In genomic region chr3:152335273-152335672, GRCh38 we compare ENCODE assay signal across 17 cellular contexts.
DNase-seq lines count a peak whose midpoint lies in the region; ATAC-seq and TF ChIP-seq lines count a peak whose summit lies in the region.
"Had no signal": no experiment of that assay in that cellular context is flagged by ENCODE, and none has a peak within 500 bp of the region (broad histone marks: within the 10 kb centered on the region; RNA-seq: fewer than 3 reads in every experiment).

No MANE protein-coding gene starts in this region.

- TF ChIP-seq CTCF in A673 (conservative IDR thresholded peaks at IDR 0.05; ENCODE audit: low read depth, low read length) (no peak), glutamatergic neuron (IDR thresholded peaks at IDR 0.05; ENCODE audit: partially characterized antibody, unreplicated experiment) (no peak)

- no TSS peak for BruUV-seq in A673 (replicated peaks; lab: Mats Ljungman, UMichigan)

- intact Hi-C loops in activated CD4-positive, alpha-beta memory T cell treated with anti-CD3 and anti-CD28 coated beads for 36 hours (cut with micrococcal nuclease) = loop anchor here (2.0 kb wide), 1 partner anchor 22 kb away; no protein-coding TSS in a partner anchor
- intact Hi-C loops in A673 (cut with micrococcal nuclease; ENCODE audit: unreplicated experiment) = no loop called here

- peaks cover 22% of the 10 kb centered on the region for H3K36me3 Mint-ChIP-seq in activated CD4-positive, alpha-beta memory T cell treated with anti-CD3 and anti-CD28 coated beads for 36 hours
- peaks cover 73% of the 10 kb centered on the region for H3K36me3 Mint-ChIP-seq in activated CD4-positive, alpha-beta memory T cell treated with anti-CD3 and anti-CD28 coated beads, Interleukin-2, amount 10 ng/mL, durations not matched to agents 7 days and 5 days (ENCODE audit: low read depth)
- peaks cover 9 to 64% of the 10 kb centered on the region in 2 donors for H3K36me3 Mint-ChIP-seq in activated naive CD4-positive, alpha-beta T cell treated with anti-CD3 and anti-CD28 coated beads, Interleukin-2, amount 50 U/mL, for 72 hours
- peaks cover 30% of the 10 kb centered on the region for H3K36me3 Mint-ChIP-seq in stimulated activated memory B cell treated with anti-CD40 and anti-IgM and Interleukin-4, amounts not matched to agents 10 μg/mL and 1 μg/mL and 100 μg/mL, for 72 hours
- H3K36me3 Mint-ChIP-seq in glutamatergic neuron (ENCODE audit: unreplicated experiment) = no peaks in the 10 kb centered on the region

- H3K9me3 ChIP-seq in A673 (ENCODE audit: low read depth, low read length, poor library complexity, severe bottlenecking) = no peaks in the 10 kb centered on the region
- H3K9me3 ChIP-seq: esophagus squamous epithelium, ovary had no signal

- no peaks in the 10 kb centered on the region for H3K27me3 ChIP-seq in A673 (replicated peaks; ENCODE audit: insufficient read depth, low read depth, low read length, poor library complexity)
- H3K27me3 ChIP-seq: esophagus squamous epithelium, ovary had no signal

- CTCF ChIA-PET in activated CD4-positive, alpha-beta memory T cell treated with anti-CD3 and anti-CD28 coated beads for 36 hours (lab: Charles Lee) = no interaction called here
- CTCF ChIA-PET in activated CD4-positive, alpha-beta memory T cell treated with anti-CD3 and anti-CD28 coated beads, Interleukin-2, amount 10 ng/mL, durations not matched to agents 7 days and 5 days (lab: Charles Lee) = no interaction called here
- CTCF ChIA-PET in A673 (lab: Charles Lee) = no interaction called here

- POLR2A ChIA-PET in activated CD4-positive, alpha-beta memory T cell treated with anti-CD3 and anti-CD28 coated beads for 36 hours (lab: Charles Lee) = interaction anchor here (1.6 kb wide), 1 partner anchor 23 kb away, joined by 3 read pairs; no protein-coding TSS in a partner anchor
- POLR2A ChIA-PET in activated CD4-positive, alpha-beta memory T cell treated with anti-CD3 and anti-CD28 coated beads, Interleukin-2, amount 10 ng/mL, durations not matched to agents 7 days and 5 days (lab: Charles Lee) = interaction anchor here (1.0 kb wide), 1 partner anchor 27 kb away, joined by 3 read pairs; no protein-coding TSS in a partner anchor
- POLR2A ChIA-PET in A673 (lab: Charles Lee; ENCODE audit: low non-redundant PET) = no interaction called here

- no peaks in the 10 kb centered on the region for H3K9me3 Mint-ChIP-seq in activated CD4-positive, alpha-beta memory T cell treated with anti-CD3 and anti-CD28 coated beads for 36 hours
- no peaks in the 10 kb centered on the region for H3K9me3 Mint-ChIP-seq in activated CD4-positive, alpha-beta memory T cell treated with anti-CD3 and anti-CD28 coated beads, Interleukin-2, amount 10 ng/mL, durations not matched to agents 7 days and 5 days
- H3K9me3 Mint-ChIP-seq in activated naive CD4-positive, alpha-beta T cell treated with anti-CD3 and anti-CD28 coated beads, Interleukin-2, amount 50 U/mL, for 72 hours = no peaks in the 10 kb centered on the region
- H3K9me3 Mint-ChIP-seq in stimulated activated memory B cell treated with anti-CD40 and anti-IgM and Interleukin-4, amounts not matched to agents 10 μg/mL and 1 μg/mL and 100 μg/mL, for 72 hours = no peaks in the 10 kb centered on the region
- peaks cover 2% of the 10 kb centered on the region for H3K9me3 Mint-ChIP-seq in glutamatergic neuron (ENCODE audit: unreplicated experiment)

- H3K4me3 Mint-ChIP-seq in activated CD4-positive, alpha-beta memory T cell treated with anti-CD3 and anti-CD28 coated beads for 36 hours = no peak overlapping the region
- no peak overlapping the region for H3K4me3 Mint-ChIP-seq in activated CD4-positive, alpha-beta memory T cell treated with anti-CD3 and anti-CD28 coated beads, Interleukin-2, amount 10 ng/mL, durations not matched to agents 7 days and 5 days
- no peak overlapping the region for H3K4me3 Mint-ChIP-seq in stimulated activated memory B cell treated with anti-CD40 and anti-IgM and Interleukin-4, amounts not matched to agents 10 μg/mL and 1 μg/mL and 100 μg/mL, for 72 hours
- H3K4me3 Mint-ChIP-seq in glutamatergic neuron (ENCODE audit: unreplicated experiment) = no peak overlapping the region

- no peak overlapping the region for H3K27ac ChIP-seq in A673 (ENCODE audit: low read depth, low read length, poor library complexity, severe bottlenecking)
- H3K27ac ChIP-seq: ovary had no signal

- H3K36me3 ChIP-seq in A673 (ENCODE audit: insufficient read depth, low read length, poor library complexity, severe bottlenecking) = no peaks in the 10 kb centered on the region
- H3K36me3 ChIP-seq: ovary had no signal

- no peak for DNase-seq in activated CD4-positive, alpha-beta memory T cell treated with anti-CD3 and anti-CD28 coated beads for 36 hours
- no peak for DNase-seq in activated CD4-positive, alpha-beta memory T cell treated with anti-CD3 and anti-CD28 coated beads, Interleukin-2, amount 10 ng/mL, durations not matched to agents 7 days and 5 days
- DNase-seq in activated naive CD4-positive, alpha-beta T cell treated with anti-CD3 and anti-CD28 coated beads, Interleukin-2, amount 50 U/mL, for 72 hours (ENCODE audit: low spot score in 2 of 2) = no peak
- no peak for DNase-seq in A673 (ENCODE audit: low spot score)
- no peak for DNase-seq in glutamatergic neuron
- DNase-seq: central memory CD4-positive, alpha-beta T cell; DMS 273 treated with DMSO at 0.1 percent for 48 hours; esophagus squamous epithelium; HCEC 1CT; mammary epithelial cell; NCI-H1092; ovary; stimulated activated CD8-positive, alpha-beta memory T cell treated with anti-CD3 and anti-CD28 coated beads, Interleukin-4, amount 100 ng/mL, for 48 hours had no signal

- no peaks in the 10 kb centered on the region for H3K27me3 Mint-ChIP-seq in activated CD4-positive, alpha-beta memory T cell treated with anti-CD3 and anti-CD28 coated beads for 36 hours
- no peaks in the 10 kb centered on the region for H3K27me3 Mint-ChIP-seq in activated CD4-positive, alpha-beta memory T cell treated with anti-CD3 and anti-CD28 coated beads, Interleukin-2, amount 10 ng/mL, durations not matched to agents 7 days and 5 days
- no peaks in the 10 kb centered on the region for H3K27me3 Mint-ChIP-seq in stimulated activated memory B cell treated with anti-CD40 and anti-IgM and Interleukin-4, amounts not matched to agents 10 μg/mL and 1 μg/mL and 100 μg/mL, for 72 hours
- H3K27me3 Mint-ChIP-seq in glutamatergic neuron (ENCODE audit: unreplicated experiment) = no peaks in the 10 kb centered on the region

- H3K27ac Mint-ChIP-seq in activated CD4-positive, alpha-beta memory T cell treated with anti-CD3 and anti-CD28 coated beads for 36 hours = peak overlapping the region; percentile 80
- no peak overlapping the region for H3K27ac Mint-ChIP-seq in activated CD4-positive, alpha-beta memory T cell treated with anti-CD3 and anti-CD28 coated beads, Interleukin-2, amount 10 ng/mL, durations not matched to agents 7 days and 5 days
- H3K27ac Mint-ChIP-seq in activated naive CD4-positive, alpha-beta T cell treated with anti-CD3 and anti-CD28 coated beads, Interleukin-2, amount 50 U/mL, for 72 hours = peak overlapping the region; percentile 39 to 59
- H3K27ac Mint-ChIP-seq in stimulated activated memory B cell treated with anti-CD40 and anti-IgM and Interleukin-4, amounts not matched to agents 10 μg/mL and 1 μg/mL and 100 μg/mL, for 72 hours = peak overlapping the region; percentile 55
- H3K27ac Mint-ChIP-seq in glutamatergic neuron (ENCODE audit: unreplicated experiment) = no peak overlapping the region

- ATAC-seq in GM21576 (IDR thresholded peaks at IDR 0.05; ENCODE audit: unreplicated experiment) = peak; percentile 49
- peak; percentile 49 to 51 for ATAC-seq in activated naive CD4-positive, alpha-beta T cell treated with anti-CD3 and anti-CD28 coated beads, Interleukin-2, amount 50 U/mL, for 72 hours
- ATAC-seq in stimulated activated memory B cell treated with anti-CD40 and anti-IgM and Interleukin-4, amounts not matched to agents 10 μg/mL and 1 μg/mL and 100 μg/mL, for 72 hours = peak; percentile 48
- no peak for ATAC-seq in HG03342 (IDR thresholded peaks at IDR 0.05; ENCODE audit: unreplicated experiment)
- ATAC-seq: Right ventricle myocardium inferior had no signal

- H3K4me1 Mint-ChIP-seq in activated CD4-positive, alpha-beta memory T cell treated with anti-CD3 and anti-CD28 coated beads for 36 hours (ENCODE audit: low read depth) = peaks cover 80% of the 10 kb centered on the region
- H3K4me1 Mint-ChIP-seq in activated CD4-positive, alpha-beta memory T cell treated with anti-CD3 and anti-CD28 coated beads, Interleukin-2, amount 10 ng/mL, durations not matched to agents 7 days and 5 days = peaks cover 68% of the 10 kb centered on the region
- peaks cover 71% of the 10 kb centered on the region for H3K4me1 Mint-ChIP-seq in stimulated activated memory B cell treated with anti-CD40 and anti-IgM and Interleukin-4, amounts not matched to agents 10 μg/mL and 1 μg/mL and 100 μg/mL, for 72 hours
- peaks cover 4% of the 10 kb centered on the region for H3K4me1 Mint-ChIP-seq in glutamatergic neuron (ENCODE audit: low read depth, unreplicated experiment)

- peaks cover 10% of the 10 kb centered on the region for H3K4me1 ChIP-seq in A673 (ENCODE audit: insufficient read depth, low read length, poor library complexity, severe bottlenecking)

- H3K4me3 ChIP-seq in A673 (ENCODE audit: low read depth, low read length, poor library complexity, severe bottlenecking) = no peak overlapping the region
- H3K4me3 ChIP-seq: esophagus squamous epithelium, ovary had no signal

Comparison
In these comparisons a context has a peak if more than half of its experiments do, and no peak if none do; other contexts are left out.
1. H3K27ac Mint-ChIP-seq: peak in activated CD4-positive, alpha-beta memory T cell treated with anti-CD3 and anti-CD28 coated beads for 36 hours (single experiment), activated naive CD4-positive, alpha-beta T cell treated with anti-CD3 and anti-CD28 coated beads, Interleukin-2, amount 50 U/mL, for 72 hours (2 of 2) and stimulated activated memory B cell treated with anti-CD40 and anti-IgM and Interleukin-4, amounts not matched to agents 10 μg/mL and 1 μg/mL and 100 μg/mL, for 72 hours (single experiment); none in activated CD4-positive, alpha-beta memory T cell treated with anti-CD3 and anti-CD28 coated beads, Interleukin-2, amount 10 ng/mL, durations not matched to agents 7 days and 5 days (single experiment) and glutamatergic neuron (single experiment).